ENCODE assay signal across 8 cellular contexts in the genomic region with DNA sequence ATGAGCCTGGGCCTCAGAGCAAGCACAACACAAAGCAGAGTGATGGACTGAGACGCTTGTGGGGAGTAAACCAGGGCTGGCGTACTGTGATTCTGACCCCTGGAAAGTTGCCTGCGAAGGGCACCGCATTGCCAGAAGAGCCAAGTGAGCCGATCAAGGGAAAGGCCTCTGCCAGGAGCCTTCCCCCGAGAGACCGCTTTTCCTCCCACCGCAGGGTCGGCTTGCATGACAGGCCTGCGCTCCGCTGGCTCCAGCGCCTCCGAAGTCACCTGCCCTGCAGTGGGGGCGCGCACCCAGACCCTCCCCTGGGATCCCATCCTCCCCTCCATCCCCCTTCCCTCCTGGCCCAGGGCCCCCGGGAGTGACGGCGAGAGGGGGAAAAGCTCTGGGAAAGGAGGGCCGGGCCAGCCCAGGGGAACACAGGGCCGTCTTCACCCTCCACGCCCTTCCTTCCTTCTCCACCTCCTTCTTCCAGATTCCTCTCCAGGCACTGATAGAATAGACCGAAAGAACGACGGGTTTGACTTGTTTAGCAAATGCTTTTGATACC.
DNase-seq lines count a peak whose midpoint lies in the region; ATAC-seq, FAIRE-seq and TF ChIP-seq lines count a peak whose summit lies in the region.

No MANE protein-coding gene starts in this region.

- H3K27me3 Mint-ChIP-seq in stimulated activated naive CD8-positive, alpha-beta T cell treated with anti-CD3 and anti-CD28 coated beads, Interleukin-15, Interleukin-2, amounts not matched to agents 100 ng/mL and 50 ng/mL, for 24 hours, result no peaks in the 10 kb centered on the region

- POLR2A ChIA-PET in GM12878 (lab: Charles Lee), result no interaction called here

- peak overlapping the region; percentile 62 for H3K4me2 ChIP-seq in Loucy (ENCODE audit: low read depth, low read length, poor library complexity, severe bottlenecking)
- H3K4me2 ChIP-seq in GM12878 (ENCODE audit: control insufficient read depth, insufficient read depth), result peak overlapping the region; percentile 97

- peak; percentile 32 for ATAC-seq in GM21786 (IDR thresholded peaks at IDR 0.05; ENCODE audit: unreplicated experiment)
- ATAC-seq in GM12878, result peak; percentile 36

- H3K27ac ChIP-seq in GM12878 (ENCODE audit: control insufficient read depth, insufficient read depth), result no peak overlapping the region

- TF ChIP-seq CTCF in GM12865 (IDR thresholded peaks at IDR 0.05; ENCODE audit: insufficient read depth, low read depth, low read length, missing control alignments) (no peak), Loucy (conservative IDR thresholded peaks at IDR 0.05; ENCODE audit: low read length) (no peak), GM12878 (IDR thresholded peaks at IDR 0.05 in 2 of 3, conservative IDR thresholded peaks at IDR 0.05 in 1 of 3; ENCODE audit: control insufficient read depth in 2 of 3, extremely low read depth in 1 of 3, insufficient read depth in 1 of 3, low read depth in 3 of 3, low read length in 3 of 3) (no peak)

- no peaks in the 10 kb centered on the region for H3K36me3 ChIP-seq in Loucy (ENCODE audit: insufficient read depth, low read length)
- H3K36me3 ChIP-seq in GM12878 (ENCODE audit: control insufficient read depth in 2 of 2, insufficient read depth in 2 of 2, low read length in 1 of 2), result no peaks in the 10 kb centered on the region

- TF ChIP-seq POLR2A in GM12878 (IDR thresholded peaks at IDR 0.05; ENCODE audit: low read depth, low read length), result no peak

- intact Hi-C loops in GM12878 (cut with micrococcal nuclease; ENCODE audit: unreplicated experiment), result loop anchor here (1.0 to 10.0 kb wide), 4 partner anchors 79 to 706 kb away; partner anchors contain the start of gene DENND2C

- SMC1A ChIA-PET in GM12878 (lab: Charles Lee; ENCODE audit: uncharacterized antibody, unreplicated experiment), result interaction anchor here (0.5 to 1.4 kb wide), 4 partner anchors 78 to 707 kb away, joined by 3 to 5 read pairs (median 4); no protein-coding TSS in a partner anchor

- peak overlapping the region; percentile 46 for H3K4me3 ChIP-seq in GM12865 (ENCODE audit: low read depth, low read length)
- H3K4me3 ChIP-seq in Loucy (ENCODE audit: low read length, poor library complexity, severe bottlenecking), result peak overlapping the region; percentile 61
- peak overlapping the region; percentile 33; the same call in 1 of the 2 replicates for H3K4me3 ChIP-seq in GM12878

- H2AFZ ChIP-seq in Loucy (ENCODE audit: low read length), result peak overlapping the region; percentile 87
- H2AFZ ChIP-seq in GM12878 (ENCODE audit: control insufficient read depth, low read depth, low read length), result peak overlapping the region; percentile 98

- no peaks in the 10 kb centered on the region for H4K20me1 ChIP-seq in Loucy (ENCODE audit: insufficient read depth, low read length, poor library complexity, severe bottlenecking)
- no peaks in the 10 kb centered on the region for H4K20me1 ChIP-seq in GM12878 (ENCODE audit: control insufficient read depth, insufficient read depth)

- H3K27me3 ChIP-seq in Loucy (ENCODE audit: insufficient read depth, low read length, poor library complexity, severe bottlenecking) (peaks cover 5% of the 10 kb centered on the region), GM12878 (replicated peaks in 1 of 2; ENCODE audit: control insufficient read depth in 2 of 2, insufficient read depth in 2 of 2, low read length in 1 of 2) (peaks cover 0 to 2% of the 10 kb centered on the region in 2 experiments; a peak in 2 of 4 replicates)

- RAD21 ChIA-PET in GM12878 (lab: Charles Lee; ENCODE audit: unreplicated experiment), result interaction anchor here (1.6 kb wide), 1 partner anchor 766 kb away, joined by 4 read pairs; no protein-coding TSS in a partner anchor

- H3K9me2 ChIP-seq in Loucy (replicated peaks; ENCODE audit: low read depth, low read length), result no peaks in the 10 kb centered on the region

- peak overlapping the region; percentile 72 for H3K27ac Mint-ChIP-seq in stimulated activated naive CD8-positive, alpha-beta T cell treated with anti-CD3 and anti-CD28 coated beads, Interleukin-15, Interleukin-2, amounts not matched to agents 100 ng/mL and 50 ng/mL, for 24 hours

- TF ChIP-seq RAD21 in GM12878 (IDR thresholded peaks at IDR 0.05; ENCODE audit: insufficient read depth, low read depth, low read length), result no peak

- no peak for DNase-seq in GM12865 (ENCODE audit: low read depth)
- DNase-seq in GM12878 (ENCODE audit: low read depth, low spot score), result no peak
- DNase-seq in islet precursor cell, result peak; percentile 68
- no peak for DNase-seq in inferior parietal cortex (ENCODE audit: extremely low spot score)
- no peak for DNase-seq in OCI-M1 (lab: John Stamatoyannopoulos, UW)

- H3K9me3 Mint-ChIP-seq in stimulated activated naive CD8-positive, alpha-beta T cell treated with anti-CD3 and anti-CD28 coated beads, Interleukin-15, Interleukin-2, amounts not matched to agents 100 ng/mL and 50 ng/mL, for 24 hours, result peaks cover 4% of the 10 kb centered on the region

- no TSS peak for BruUV-seq in GM12878 (replicated peaks; lab: Mats Ljungman, UMichigan)

- H3K9ac ChIP-seq in Loucy (ENCODE audit: low read depth, low read length, poor library complexity, severe bottlenecking) (no peak overlapping the region), GM12878 (ENCODE audit: control insufficient read depth, insufficient read depth, low read length) (peak overlapping the region; percentile 44; the same call in 1 of the 2 replicates)

- in situ Hi-C loops in GM12878 (cut with MboI), result loop anchor here (10.0 kb wide), 2 partner anchors 329 to 709 kb away; partner anchors contain the start of gene DENND2C

- no peak for FAIRE-seq in GM12878 (lab: Jason Lieb, UNC)

- H3K4me3 Mint-ChIP-seq in stimulated activated naive CD8-positive, alpha-beta T cell treated with anti-CD3 and anti-CD28 coated beads, Interleukin-15, Interleukin-2, amounts not matched to agents 100 ng/mL and 50 ng/mL, for 24 hours, result peak overlapping the region; percentile 80

- no peak for TF ChIP-seq EP300 in GM12878 (IDR thresholded peaks at IDR 0.05; ENCODE audit: borderline replicate concordance in 1 of 2, control insufficient read depth in 1 of 2, low read depth in 2 of 2, low read length in 2 of 2)

- no peaks in the 10 kb centered on the region; the same call in 1 of the 2 replicates for H3F3A ChIP-seq in Loucy (ENCODE audit: low read depth)

- 44% methylated on average over 18 of the region's 24 CpGs for WGBS in GM12878 (ENCODE audit: insufficient coverage, insufficient replicate concordance, low lambda C conversion rate, missing lambda C conversion rate)

- H3K4me1 Mint-ChIP-seq in stimulated activated naive CD8-positive, alpha-beta T cell treated with anti-CD3 and anti-CD28 coated beads, Interleukin-15, Interleukin-2, amounts not matched to agents 100 ng/mL and 50 ng/mL, for 24 hours (ENCODE audit: low read depth), result peaks cover 35% of the 10 kb centered on the region

- CTCF ChIA-PET in GM12878 (lab: Yijun Ruan, JAX), result interaction anchor here (0.9 to 4.6 kb wide), 11 partner anchors 20 to 707 kb away, joined by 3 to 54 read pairs (median 4); partner anchors contain the start of gene DENND2C

- H3K79me2 ChIP-seq in Loucy (ENCODE audit: insufficient read depth, low read length) (no peaks in the 10 kb centered on the region), GM12878 (ENCODE audit: control insufficient read depth, insufficient read depth, low read length) (no peaks in the 10 kb centered on the region)

- H3K9me3 ChIP-seq in Loucy (ENCODE audit: insufficient read depth, low read depth, low read length) (no peaks in the 10 kb centered on the region), GM12878 (replicated peaks; ENCODE audit: control insufficient read depth, insufficient read depth, low read length) (no peaks in the 10 kb centered on the region)

- no peaks in the 10 kb centered on the region for H3K36me3 Mint-ChIP-seq in stimulated activated naive CD8-positive, alpha-beta T cell treated with anti-CD3 and anti-CD28 coated beads, Interleukin-15, Interleukin-2, amounts not matched to agents 100 ng/mL and 50 ng/mL, for 24 hours (ENCODE audit: low read depth)

- peaks cover 18% of the 10 kb centered on the region for H3K4me1 ChIP-seq in Loucy (ENCODE audit: insufficient read depth, low read length, poor library complexity, severe bottlenecking)
- H3K4me1 ChIP-seq in GM12878 (ENCODE audit: control insufficient read depth, insufficient read depth, low read length), result peaks cover 6% of the 10 kb centered on the region; the same call in 1 of the 2 replicates

TF ChIP-seq in GM12878, 131 proteins besides CTCF, POLR2A, EP300 and RAD21 (continues in another document):
- TF ChIP-seq MTA3 (IDR thresholded peaks at IDR 0.05; ENCODE audit: borderline replicate concordance, low read length) (no peak), NBN (IDR thresholded peaks at IDR 0.05) (no peak), TCF3 (IDR thresholded peaks at IDR 0.05; ENCODE audit: borderline replicate concordance, insufficient read depth, low read depth, low read length) (no peak), PML (IDR thresholded peaks at IDR 0.05; ENCODE audit: low read length) (no peak), JUND (IDR thresholded peaks at IDR 0.05; ENCODE audit: low read depth, low read length) (no peak), USF2 (IDR thresholded peaks at IDR 0.05; ENCODE audit: borderline replicate concordance, low read depth, low read length) (no peak), RB1 (IDR thresholded peaks at IDR 0.05; ENCODE audit: borderline replicate concordance) (no peak)
- TF ChIP-seq, protein P1, sequence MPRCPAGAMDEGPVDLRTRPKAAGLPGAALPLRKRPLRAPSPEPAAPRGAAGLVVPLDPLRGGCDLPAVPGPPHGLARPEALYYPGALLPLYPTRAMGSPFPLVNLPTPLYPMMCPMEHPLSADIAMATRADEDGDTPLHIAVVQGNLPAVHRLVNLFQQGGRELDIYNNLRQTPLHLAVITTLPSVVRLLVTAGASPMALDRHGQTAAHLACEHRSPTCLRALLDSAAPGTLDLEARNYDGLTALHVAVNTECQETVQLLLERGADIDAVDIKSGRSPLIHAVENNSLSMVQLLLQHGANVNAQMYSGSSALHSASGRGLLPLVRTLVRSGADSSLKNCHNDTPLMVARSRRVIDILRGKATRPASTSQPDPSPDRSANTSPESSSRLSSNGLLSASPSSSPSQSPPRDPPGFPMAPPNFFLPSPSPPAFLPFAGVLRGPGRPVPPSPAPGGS (IDR thresholded peaks at IDR 0.05; ENCODE audit: borderline replicate concordance, insufficient read depth, low read depth, low read length, poor library complexity, severe bottlenecking), result no peak
